1 cellular context compared by ENCODE assay signal in genomic region chr3:116433552-116433951, GRCh38.
TF ChIP-seq lines count a peak whose summit lies in the region.

No MANE protein-coding gene starts in this region.

TF ChIP-seq in WTC11, 78 proteins besides CTCF, POLR2A, EP300 and RAD21 (continued from another document):
- TF ChIP-seq, protein P1, sequence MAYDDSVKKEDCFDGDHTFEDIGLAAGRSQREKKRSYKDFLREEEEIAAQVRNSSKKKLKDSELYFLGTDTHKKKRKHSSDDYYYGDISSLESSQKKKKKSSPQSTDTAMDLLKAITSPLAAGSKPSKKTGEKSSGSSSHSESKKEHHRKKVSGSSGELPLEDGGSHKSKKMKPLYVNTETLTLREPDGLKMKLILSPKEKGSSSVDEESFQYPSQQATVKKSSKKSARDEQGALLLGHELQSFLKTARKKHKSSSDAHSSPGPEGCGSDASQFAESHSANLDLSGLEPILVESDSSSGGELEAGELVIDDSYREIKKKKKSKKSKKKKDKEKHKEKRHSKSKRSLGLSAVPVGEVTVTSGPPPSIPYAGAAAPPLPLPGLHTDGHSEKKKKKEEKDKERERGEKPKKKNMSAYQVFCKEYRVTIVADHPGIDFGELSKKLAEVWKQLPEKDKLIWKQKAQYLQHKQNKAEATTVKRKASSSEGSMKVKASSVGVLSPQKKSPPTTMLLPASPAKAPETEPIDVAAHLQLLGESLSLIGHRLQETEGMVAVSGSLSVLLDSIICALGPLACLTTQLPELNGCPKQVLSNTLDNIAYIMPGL (CRISPR knock-in tag; IDR thresholded peaks at IDR 0.05): no peak
- TF ChIP-seq, protein P2, sequence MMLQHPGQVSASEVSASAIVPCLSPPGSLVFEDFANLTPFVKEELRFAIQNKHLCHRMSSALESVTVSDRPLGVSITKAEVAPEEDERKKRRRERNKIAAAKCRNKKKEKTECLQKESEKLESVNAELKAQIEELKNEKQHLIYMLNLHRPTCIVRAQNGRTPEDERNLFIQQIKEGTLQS (CRISPR knock-in tag; conservative IDR thresholded peaks at IDR 0.05): no peak
- TF ChIP-seq, protein P3, sequence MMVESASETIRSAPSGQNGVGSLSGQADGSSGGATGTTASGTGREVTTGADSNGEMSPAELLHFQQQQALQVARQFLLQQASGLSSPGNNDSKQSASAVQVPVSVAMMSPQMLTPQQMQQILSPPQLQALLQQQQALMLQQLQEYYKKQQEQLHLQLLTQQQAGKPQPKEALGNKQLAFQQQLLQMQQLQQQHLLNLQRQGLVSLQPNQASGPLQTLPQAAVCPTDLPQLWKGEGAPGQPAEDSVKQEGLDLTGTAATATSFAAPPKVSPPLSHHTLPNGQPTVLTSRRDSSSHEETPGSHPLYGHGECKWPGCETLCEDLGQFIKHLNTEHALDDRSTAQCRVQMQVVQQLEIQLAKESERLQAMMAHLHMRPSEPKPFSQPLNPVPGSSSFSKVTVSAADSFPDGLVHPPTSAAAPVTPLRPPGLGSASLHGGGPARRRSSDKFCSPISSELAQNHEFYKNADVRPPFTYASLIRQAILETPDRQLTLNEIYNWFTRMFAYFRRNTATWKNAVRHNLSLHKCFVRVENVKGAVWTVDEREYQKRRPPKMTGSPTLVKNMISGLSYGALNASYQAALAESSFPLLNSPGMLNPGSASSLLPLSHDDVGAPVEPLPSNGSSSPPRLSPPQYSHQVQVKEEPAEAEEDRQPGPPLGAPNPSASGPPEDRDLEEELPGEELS (CRISPR knock-in tag; IDR thresholded peaks at IDR 0.05): no peak
- TF ChIP-seq PRDM15 (CRISPR knock-in tag; IDR thresholded peaks at IDR 0.05): no peak
- TF ChIP-seq E2F1 (CRISPR knock-in tag; IDR thresholded peaks at IDR 0.05): no peak
- TF ChIP-seq TEAD4 (CRISPR knock-in tag; IDR thresholded peaks at IDR 0.05): no peak
- no peak for TF ChIP-seq ZBTB21 (CRISPR knock-in tag; IDR thresholded peaks at IDR 0.05; ENCODE audit: borderline replicate concordance)
- TF ChIP-seq ZNF512 (CRISPR knock-in tag; IDR thresholded peaks at IDR 0.05; ENCODE audit: borderline replicate concordance): no peak
- TF ChIP-seq, protein P4, sequence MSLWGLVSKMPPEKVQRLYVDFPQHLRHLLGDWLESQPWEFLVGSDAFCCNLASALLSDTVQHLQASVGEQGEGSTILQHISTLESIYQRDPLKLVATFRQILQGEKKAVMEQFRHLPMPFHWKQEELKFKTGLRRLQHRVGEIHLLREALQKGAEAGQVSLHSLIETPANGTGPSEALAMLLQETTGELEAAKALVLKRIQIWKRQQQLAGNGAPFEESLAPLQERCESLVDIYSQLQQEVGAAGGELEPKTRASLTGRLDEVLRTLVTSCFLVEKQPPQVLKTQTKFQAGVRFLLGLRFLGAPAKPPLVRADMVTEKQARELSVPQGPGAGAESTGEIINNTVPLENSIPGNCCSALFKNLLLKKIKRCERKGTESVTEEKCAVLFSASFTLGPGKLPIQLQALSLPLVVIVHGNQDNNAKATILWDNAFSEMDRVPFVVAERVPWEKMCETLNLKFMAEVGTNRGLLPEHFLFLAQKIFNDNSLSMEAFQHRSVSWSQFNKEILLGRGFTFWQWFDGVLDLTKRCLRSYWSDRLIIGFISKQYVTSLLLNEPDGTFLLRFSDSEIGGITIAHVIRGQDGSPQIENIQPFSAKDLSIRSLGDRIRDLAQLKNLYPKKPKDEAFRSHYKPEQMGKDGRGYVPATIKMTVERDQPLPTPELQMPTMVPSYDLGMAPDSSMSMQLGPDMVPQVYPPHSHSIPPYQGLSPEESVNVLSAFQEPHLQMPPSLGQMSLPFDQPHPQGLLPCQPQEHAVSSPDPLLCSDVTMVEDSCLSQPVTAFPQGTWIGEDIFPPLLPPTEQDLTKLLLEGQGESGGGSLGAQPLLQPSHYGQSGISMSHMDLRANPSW (CRISPR knock-in tag; conservative IDR thresholded peaks at IDR 0.05; ENCODE audit: low read depth): no peak
- TF ChIP-seq RORB (CRISPR knock-in tag; IDR thresholded peaks at IDR 0.05): no peak
